ENCODE assay signal across 22 cellular contexts in the genomic region with DNA sequence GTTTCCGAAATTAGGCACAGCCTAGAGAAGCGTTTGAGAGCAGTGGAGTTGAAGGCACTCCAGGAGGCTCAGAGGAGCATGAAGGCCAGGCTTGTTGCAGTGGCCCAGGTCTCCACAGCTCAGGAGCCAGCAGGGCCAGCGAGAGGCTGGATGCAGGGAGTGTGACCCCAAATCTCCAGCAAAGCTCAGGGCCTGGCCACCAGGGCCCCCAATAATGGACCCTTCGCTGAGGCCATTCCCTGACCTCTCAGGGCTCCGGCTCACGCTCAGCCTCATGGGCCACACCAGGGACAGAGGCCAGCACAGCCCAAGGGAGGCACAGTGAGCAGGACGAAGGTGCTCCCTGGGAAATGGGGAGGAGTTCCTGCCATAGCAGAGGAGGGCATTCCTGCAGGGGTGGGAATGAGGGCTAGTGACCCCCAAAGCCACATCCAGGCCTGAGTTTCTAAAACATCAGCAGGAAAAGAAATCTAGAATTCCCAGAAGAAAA. TPM values are rescaled to one million over a fixed set of nuclear protein-coding genes. Genes with fewer than 3 reads are reported as not detected.
"Had no signal": no experiment of that assay in that cellular context is flagged by ENCODE, and none has a peak within 500 bp of the region (broad histone marks: within the 10 kb centered on the region; RNA-seq: fewer than 3 reads in every experiment).

No MANE protein-coding gene starts in this region.

- H3K9me3 ChIP-seq: left ventricle myocardium inferior, lower lobe of right lung, right atrium auricular region, transverse colon, uterus had no signal

- H3K4me3 Mint-ChIP-seq: endodermal cell; memory B cell; mesothelial cell of epicardium; nephron; stimulated activated memory B cell treated with anti-CD40 and anti-IgM and Interleukin-4, amounts not matched to agents 10 μg/mL and 1 μg/mL and 100 μg/mL, for 72 hours; stimulated activated naive CD8-positive, alpha-beta T cell treated with anti-CD3 and anti-CD28 coated beads, Interleukin-15, Interleukin-2, amounts not matched to agents 100 ng/mL and 50 ng/mL, for 24 hours had no signal

- H3K27me3 ChIP-seq: foreskin keratinocyte, right atrium auricular region, transverse colon, uterus had no signal

- H3K36me3 ChIP-seq: left ventricle myocardium inferior, lower lobe of right lung, right atrium auricular region, transverse colon, uterus had no signal

- H3K4me3 ChIP-seq: coronary artery, left ventricle myocardium inferior, lower lobe of right lung, right atrium auricular region, smooth muscle cell, transverse colon, uterus had no signal

- H3K4me1 Mint-ChIP-seq: memory B cell; stimulated activated memory B cell treated with anti-CD40 and anti-IgM and Interleukin-4, amounts not matched to agents 10 μg/mL and 1 μg/mL and 100 μg/mL, for 72 hours had no signal

- H3K27ac Mint-ChIP-seq: endodermal cell; memory B cell; mesothelial cell of epicardium; nephron; stimulated activated memory B cell treated with anti-CD40 and anti-IgM and Interleukin-4, amounts not matched to agents 10 μg/mL and 1 μg/mL and 100 μg/mL, for 72 hours; stimulated activated naive CD8-positive, alpha-beta T cell treated with anti-CD3 and anti-CD28 coated beads, Interleukin-15, Interleukin-2, amounts not matched to agents 100 ng/mL and 50 ng/mL, for 24 hours had no signal

- H3K4me1 ChIP-seq: foreskin keratinocyte, lower lobe of right lung, transverse colon, uterus had no signal

- ATAC-seq: foreskin keratinocyte; lower lobe of right lung; stimulated activated memory B cell treated with anti-CD40 and anti-IgM and Interleukin-4, amounts not matched to agents 10 μg/mL and 1 μg/mL and 100 μg/mL, for 72 hours had no signal

- H3K27me3 Mint-ChIP-seq: stimulated activated memory B cell treated with anti-CD40 and anti-IgM and Interleukin-4, amounts not matched to agents 10 μg/mL and 1 μg/mL and 100 μg/mL, for 72 hours; stimulated activated naive CD8-positive, alpha-beta T cell treated with anti-CD3 and anti-CD28 coated beads, Interleukin-15, Interleukin-2, amounts not matched to agents 100 ng/mL and 50 ng/mL, for 24 hours had no signal

- FAIRE-seq: endothelial cell of umbilical vein had no signal

- DNase-seq: caudate nucleus; effector CD4-positive, alpha-beta T cell; endodermal cell; erythroblast; foreskin keratinocyte; head of caudate nucleus; islet precursor cell; left ventricle myocardium inferior; lower lobe of right lung; stimulated activated CD4-positive, alpha-beta T cell treated with anti-CD3 and anti-CD28 coated beads, Interleukin-4, amount 100 ng/mL, for 24 hours; transverse colon; uterus had no signal

- H3K9me3 Mint-ChIP-seq: endodermal cell; memory B cell; mesothelial cell of epicardium; nephron; stimulated activated memory B cell treated with anti-CD40 and anti-IgM and Interleukin-4, amounts not matched to agents 10 μg/mL and 1 μg/mL and 100 μg/mL, for 72 hours; stimulated activated naive CD8-positive, alpha-beta T cell treated with anti-CD3 and anti-CD28 coated beads, Interleukin-15, Interleukin-2, amounts not matched to agents 100 ng/mL and 50 ng/mL, for 24 hours had no signal

- H3K36me3 Mint-ChIP-seq: memory B cell; mesothelial cell of epicardium; stimulated activated memory B cell treated with anti-CD40 and anti-IgM and Interleukin-4, amounts not matched to agents 10 μg/mL and 1 μg/mL and 100 μg/mL, for 72 hours had no signal

- H3K27ac ChIP-seq: coronary artery, foreskin keratinocyte, left ventricle myocardium inferior, lower lobe of right lung, right atrium auricular region, transverse colon, uterus had no signal

RNA-seq across cellular contexts. Expression of a gene that starts 47.5 kb away (rescaled TPM):
- total RNA-seq: chondrocyte, smooth muscle cell had no signal
- polyA plus RNA-seq: foreskin keratinocyte, smooth muscle cell had no signal
